In the genomic region with DNA sequence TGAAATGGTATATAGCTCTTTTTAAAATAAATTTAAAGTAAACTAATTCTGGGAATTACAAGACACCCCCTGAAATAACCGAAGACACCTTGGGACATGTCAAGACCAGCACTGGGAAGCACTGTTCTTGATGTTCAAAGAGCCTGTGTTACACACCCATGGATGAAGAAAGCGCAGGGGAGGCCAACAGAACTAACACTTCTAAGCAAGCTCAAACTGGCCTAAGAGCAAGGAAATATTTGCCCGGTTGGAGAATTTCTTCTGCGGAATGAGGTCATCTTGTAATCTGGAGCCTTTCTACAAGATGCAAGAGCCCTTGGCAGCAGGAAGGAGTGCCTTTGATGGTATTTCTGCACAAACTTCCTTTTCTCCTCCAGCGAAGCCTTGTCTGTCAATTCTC, we compare ENCODE assay signal across 23 cellular contexts. TPM values are rescaled to one million over a fixed set of nuclear protein-coding genes. Genes with fewer than 3 reads are reported as not detected.
"Had no signal": no experiment of that assay in that cellular context is flagged by ENCODE, and none has a peak within 500 bp of the region (broad histone marks: within the 10 kb centered on the region; RNA-seq: fewer than 3 reads in every experiment).

No MANE protein-coding gene starts in this region.

- H3K27ac ChIP-seq: brain microvascular endothelial cell, ovary, spleen, stomach, thoracic aorta had no signal

- ATAC-seq: activated CD8-positive, alpha-beta T cell treated with anti-CD3 and anti-CD28 coated beads, Interleukin-2, amount 10 ng/mL, durations not matched to agents 7 days and 5 days; activated T-cell treated with anti-CD3 and anti-CD28 coated beads, Interleukin-2, amount 50 U/mL, for 72 hours; sciatic nerve; T-helper 17 cell had no signal

- H3K4me3 Mint-ChIP-seq: activated CD4-positive, alpha-beta T cell treated with anti-CD3 and anti-CD28 coated beads, Interleukin-2, amount 10 ng/mL, durations not matched to agents 24 days and 14 days; activated CD8-positive, alpha-beta T cell treated with anti-CD3 and anti-CD28 coated beads, Interleukin-2, amount 10 ng/mL, durations not matched to agents 7 days and 5 days; activated naive CD8-positive, alpha-beta T cell treated with anti-CD3 and anti-CD28 coated beads for 36 hours; activated T-cell treated with anti-CD3 and anti-CD28 coated beads, Interleukin-2, amount 50 U/mL, for 72 hours; naive B cell; T-helper 17 cell had no signal

- FAIRE-seq: TTC549 had no signal

- H3K27me3 ChIP-seq: brain microvascular endothelial cell, ovary, stomach had no signal

- H3K9me3 ChIP-seq: ovary, spleen, stomach, thoracic aorta had no signal

- H3K4me3 ChIP-seq: ovary, spleen, stomach, thoracic aorta had no signal

- H3K27me3 Mint-ChIP-seq: activated CD4-positive, alpha-beta T cell treated with anti-CD3 and anti-CD28 coated beads, Interleukin-2, amount 10 ng/mL, durations not matched to agents 24 days and 14 days; activated naive CD8-positive, alpha-beta T cell treated with anti-CD3 and anti-CD28 coated beads for 36 hours; T-helper 17 cell had no signal

- H3K36me3 Mint-ChIP-seq: activated naive CD8-positive, alpha-beta T cell treated with anti-CD3 and anti-CD28 coated beads for 36 hours had no signal

- DNase-seq: activated CD4-positive, alpha-beta T cell treated with anti-CD3 and anti-CD28 coated beads, Interleukin-2, amount 10 ng/mL, durations not matched to agents 24 days and 14 days; activated CD4-positive, CD25-positive, alpha-beta regulatory T cell; activated CD8-positive, alpha-beta memory T cell treated with anti-CD3 and anti-CD28 coated beads, Interleukin-2, amount 50 U/mL, for 4 hours; activated CD8-positive, alpha-beta T cell treated with anti-CD3 and anti-CD28 coated beads, Interleukin-2, amount 10 ng/mL, durations not matched to agents 7 days and 5 days; activated gamma-delta T cell; activated naive CD8-positive, alpha-beta T cell treated with anti-CD3 and anti-CD28 coated beads for 36 hours; activated T-cell treated with anti-CD3 and anti-CD28 coated beads, Interleukin-2, amount 50 U/mL, for 72 hours; anterior cingulate cortex; brain microvascular endothelial cell; effector CD8-positive, alpha-beta T cell; hypothalamus; kidney glomerular epithelial cell; midbrain; naive B cell; ovary; spleen; stomach; T-helper 17 cell had no signal

- H3K4me1 ChIP-seq: spleen, stomach had no signal

- H3K36me3 ChIP-seq: brain microvascular endothelial cell, ovary, spleen, stomach, thoracic aorta had no signal

- H3K27ac Mint-ChIP-seq: activated CD4-positive, alpha-beta T cell treated with anti-CD3 and anti-CD28 coated beads, Interleukin-2, amount 10 ng/mL, durations not matched to agents 24 days and 14 days; activated CD8-positive, alpha-beta T cell treated with anti-CD3 and anti-CD28 coated beads, Interleukin-2, amount 10 ng/mL, durations not matched to agents 7 days and 5 days; activated naive CD8-positive, alpha-beta T cell treated with anti-CD3 and anti-CD28 coated beads for 36 hours; activated T-cell treated with anti-CD3 and anti-CD28 coated beads, Interleukin-2, amount 50 U/mL, for 72 hours; naive B cell; T-helper 17 cell had no signal

- H3K9me3 Mint-ChIP-seq: activated CD4-positive, alpha-beta T cell treated with anti-CD3 and anti-CD28 coated beads, Interleukin-2, amount 10 ng/mL, durations not matched to agents 24 days and 14 days; activated naive CD8-positive, alpha-beta T cell treated with anti-CD3 and anti-CD28 coated beads for 36 hours; activated T-cell treated with anti-CD3 and anti-CD28 coated beads, Interleukin-2, amount 50 U/mL, for 72 hours; naive B cell had no signal

RNA-seq across cellular contexts. Expression of gene EFHC2, which starts 9.3 kb away (rescaled TPM):
- total RNA-seq: activated CD4-positive, alpha-beta T cell treated with anti-CD3 and anti-CD28 coated beads, Interleukin-2, amount 10 ng/mL, durations not matched to agents 24 days and 14 days; glomerular endothelial cell had no signal
- polyA plus RNA-seq: liver had no signal
